In the genomic region with DNA sequence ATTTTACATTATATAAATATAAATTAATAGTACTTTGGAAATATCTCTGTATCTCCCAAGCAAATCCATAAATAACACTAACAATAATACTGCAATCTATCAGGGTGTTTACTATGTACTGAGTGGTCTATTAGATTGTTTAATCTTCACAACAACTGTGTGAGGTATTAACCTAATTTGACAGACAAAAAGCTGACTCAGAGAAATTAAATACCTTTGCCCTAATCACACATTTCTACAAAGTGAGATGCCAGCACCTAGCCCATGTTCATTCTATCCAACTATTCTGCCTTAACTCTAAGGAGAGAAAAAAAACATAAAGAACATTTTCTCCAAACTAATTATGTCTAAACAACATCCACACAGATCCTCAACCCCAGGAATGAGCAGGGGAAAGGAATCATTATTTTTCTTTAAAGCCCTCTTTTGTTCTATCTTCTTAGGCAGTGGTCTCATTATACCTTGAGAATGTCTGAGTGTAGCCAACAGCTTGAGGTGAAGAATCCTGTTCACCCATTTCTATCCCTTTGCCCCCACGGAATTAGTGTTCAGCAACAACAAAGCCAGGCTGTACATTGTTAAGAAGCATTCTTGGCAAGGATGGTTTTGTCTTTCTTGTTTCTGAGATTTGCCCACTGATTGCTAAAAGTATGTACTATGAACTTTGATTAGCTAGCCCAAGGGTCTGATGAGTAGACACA, we compare ENCODE assay signal across 2 cellular contexts.
TF ChIP-seq lines count a peak whose summit lies in the region.

No MANE protein-coding gene starts in this region.

TF ChIP-seq in A549, 52 proteins besides CTCF, POLR2A, EP300 and RAD21:
- TF ChIP-seq MAFK (IDR thresholded peaks at IDR 0.05; ENCODE audit: partially characterized antibody), result peak; percentile 60
- no peak for TF ChIP-seq ZSCAN20 (CRISPR knock-in tag; IDR thresholded peaks at IDR 0.05)

TF ChIP-seq in GM12878, 131 proteins besides CTCF, POLR2A, EP300 and RAD21:
- TF ChIP-seq IRF4 (IDR thresholded peaks at IDR 0.05; ENCODE audit: low read depth, low read length) (no peak), SIX5 (IDR thresholded peaks at IDR 0.05; ENCODE audit: low read depth, low read length, severe bottlenecking) (no peak), ZBED1 (IDR thresholded peaks at IDR 0.05; ENCODE audit: borderline replicate concordance) (no peak), TCF12 (IDR thresholded peaks at IDR 0.05; ENCODE audit: low read depth, low read length) (no peak), HDAC2 (IDR thresholded peaks at IDR 0.05) (no peak), ZNF24 (IDR thresholded peaks at IDR 0.05) (no peak), ZNF207 (IDR thresholded peaks at IDR 0.05; ENCODE audit: borderline replicate concordance) (no peak), SREBF2 (IDR thresholded peaks at IDR 0.05; ENCODE audit: low read length) (no peak), MYC (IDR thresholded peaks at IDR 0.05; ENCODE audit: insufficient read depth, insufficient read length, insufficient replicate concordance, low read length, severe bottlenecking) (no peak), SUZ12 (IDR thresholded peaks at IDR 0.05; ENCODE audit: unreplicated experiment) (no peak), CHD2 (IDR thresholded peaks at IDR 0.05; ENCODE audit: borderline replicate concordance, low read depth, low read length) (no peak), CHD4 (IDR thresholded peaks at IDR 0.05) (no peak), ASH2L (IDR thresholded peaks at IDR 0.05; ENCODE audit: borderline replicate concordance, low read depth) (no peak)
- TF ChIP-seq, protein P1, sequence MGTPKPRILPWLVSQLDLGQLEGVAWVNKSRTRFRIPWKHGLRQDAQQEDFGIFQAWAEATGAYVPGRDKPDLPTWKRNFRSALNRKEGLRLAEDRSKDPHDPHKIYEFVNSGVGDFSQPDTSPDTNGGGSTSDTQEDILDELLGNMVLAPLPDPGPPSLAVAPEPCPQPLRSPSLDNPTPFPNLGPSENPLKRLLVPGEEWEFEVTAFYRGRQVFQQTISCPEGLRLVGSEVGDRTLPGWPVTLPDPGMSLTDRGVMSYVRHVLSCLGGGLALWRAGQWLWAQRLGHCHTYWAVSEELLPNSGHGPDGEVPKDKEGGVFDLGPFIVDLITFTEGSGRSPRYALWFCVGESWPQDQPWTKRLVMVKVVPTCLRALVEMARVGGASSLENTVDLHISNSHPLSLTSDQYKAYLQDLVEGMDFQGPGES (IDR thresholded peaks at IDR 0.05), result no peak
- TF ChIP-seq, protein P2, sequence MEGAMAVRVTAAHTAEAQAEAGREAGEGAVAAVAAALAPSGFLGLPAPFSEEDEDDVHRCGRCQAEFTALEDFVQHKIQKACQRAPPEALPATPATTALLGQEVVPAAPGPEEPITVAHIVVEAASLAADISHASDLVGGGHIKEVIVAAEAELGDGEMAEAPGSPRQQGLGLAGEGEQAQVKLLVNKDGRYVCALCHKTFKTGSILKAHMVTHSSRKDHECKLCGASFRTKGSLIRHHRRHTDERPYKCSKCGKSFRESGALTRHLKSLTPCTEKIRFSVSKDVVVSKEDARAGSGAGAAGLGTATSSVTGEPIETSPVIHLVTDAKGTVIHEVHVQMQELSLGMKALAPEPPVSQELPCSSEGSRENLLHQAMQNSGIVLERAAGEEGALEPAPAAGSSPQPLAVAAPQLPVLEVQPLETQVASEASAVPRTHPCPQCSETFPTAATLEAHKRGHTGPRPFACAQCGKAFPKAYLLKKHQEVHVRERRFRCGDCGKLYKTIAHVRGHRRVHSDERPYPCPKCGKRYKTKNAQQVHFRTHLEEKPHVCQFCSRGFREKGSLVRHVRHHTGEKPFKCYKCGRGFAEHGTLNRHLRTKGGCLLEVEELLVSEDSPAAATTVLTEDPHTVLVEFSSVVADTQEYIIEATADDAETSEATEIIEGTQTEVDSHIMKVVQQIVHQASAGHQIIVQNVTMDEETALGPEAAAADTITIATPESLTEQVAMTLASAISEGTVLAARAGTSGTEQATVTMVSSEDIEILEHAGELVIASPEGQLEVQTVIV (IDR thresholded peaks at IDR 0.05; ENCODE audit: borderline replicate concordance, partially characterized antibody), result no peak
- TF ChIP-seq, protein P3, sequence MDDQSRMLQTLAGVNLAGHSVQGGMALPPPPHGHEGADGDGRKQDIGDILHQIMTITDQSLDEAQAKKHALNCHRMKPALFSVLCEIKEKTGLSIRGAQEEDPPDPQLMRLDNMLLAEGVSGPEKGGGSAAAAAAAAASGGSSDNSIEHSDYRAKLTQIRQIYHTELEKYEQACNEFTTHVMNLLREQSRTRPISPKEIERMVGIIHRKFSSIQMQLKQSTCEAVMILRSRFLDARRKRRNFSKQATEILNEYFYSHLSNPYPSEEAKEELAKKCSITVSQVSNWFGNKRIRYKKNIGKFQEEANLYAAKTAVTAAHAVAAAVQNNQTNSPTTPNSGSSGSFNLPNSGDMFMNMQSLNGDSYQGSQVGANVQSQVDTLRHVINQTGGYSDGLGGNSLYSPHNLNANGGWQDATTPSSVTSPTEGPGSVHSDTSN (IDR thresholded peaks at IDR 0.05; ENCODE audit: insufficient replicate concordance, low read depth, low read length), result no peak
- TF ChIP-seq, protein P4, sequence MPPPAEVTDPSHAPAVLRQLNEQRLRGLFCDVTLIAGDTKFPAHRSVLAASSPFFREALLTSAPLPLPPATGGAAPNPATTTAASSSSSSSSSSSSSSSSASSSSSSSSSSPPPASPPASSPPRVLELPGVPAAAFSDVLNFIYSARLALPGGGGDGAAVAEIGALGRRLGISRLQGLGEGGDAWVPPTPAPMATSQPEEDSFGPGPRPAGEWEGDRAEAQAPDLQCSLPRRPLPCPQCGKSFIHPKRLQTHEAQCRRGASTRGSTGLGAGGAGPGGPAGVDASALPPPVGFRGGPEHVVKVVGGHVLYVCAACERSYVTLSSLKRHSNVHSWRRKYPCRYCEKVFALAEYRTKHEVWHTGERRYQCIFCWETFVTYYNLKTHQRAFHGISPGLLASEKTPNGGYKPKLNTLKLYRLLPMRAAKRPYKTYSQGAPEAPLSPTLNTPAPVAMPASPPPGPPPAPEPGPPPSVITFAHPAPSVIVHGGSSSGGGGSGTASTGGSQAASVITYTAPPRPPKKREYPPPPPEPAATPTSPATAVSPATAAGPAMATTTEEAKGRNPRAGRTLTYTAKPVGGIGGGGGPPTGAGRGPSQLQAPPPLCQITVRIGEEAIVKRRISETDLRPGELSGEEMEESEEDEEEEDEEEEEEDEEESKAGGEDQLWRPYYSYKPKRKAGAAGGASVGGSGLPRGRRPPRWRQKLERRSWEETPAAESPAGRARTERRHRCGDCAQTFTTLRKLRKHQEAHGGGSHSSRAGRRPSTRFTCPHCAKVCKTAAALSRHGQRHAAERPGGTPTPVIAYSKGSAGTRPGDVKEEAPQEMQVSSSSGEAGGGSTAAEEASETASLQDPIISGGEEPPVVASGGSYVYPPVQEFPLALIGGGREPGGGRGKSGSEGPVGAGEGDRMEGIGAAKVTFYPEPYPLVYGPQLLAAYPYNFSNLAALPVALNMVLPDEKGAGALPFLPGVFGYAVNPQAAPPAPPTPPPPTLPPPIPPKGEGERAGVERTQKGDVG (CRISPR knock-in tag; IDR thresholded peaks at IDR 0.05), result no peak
- TF ChIP-seq, protein P5, sequence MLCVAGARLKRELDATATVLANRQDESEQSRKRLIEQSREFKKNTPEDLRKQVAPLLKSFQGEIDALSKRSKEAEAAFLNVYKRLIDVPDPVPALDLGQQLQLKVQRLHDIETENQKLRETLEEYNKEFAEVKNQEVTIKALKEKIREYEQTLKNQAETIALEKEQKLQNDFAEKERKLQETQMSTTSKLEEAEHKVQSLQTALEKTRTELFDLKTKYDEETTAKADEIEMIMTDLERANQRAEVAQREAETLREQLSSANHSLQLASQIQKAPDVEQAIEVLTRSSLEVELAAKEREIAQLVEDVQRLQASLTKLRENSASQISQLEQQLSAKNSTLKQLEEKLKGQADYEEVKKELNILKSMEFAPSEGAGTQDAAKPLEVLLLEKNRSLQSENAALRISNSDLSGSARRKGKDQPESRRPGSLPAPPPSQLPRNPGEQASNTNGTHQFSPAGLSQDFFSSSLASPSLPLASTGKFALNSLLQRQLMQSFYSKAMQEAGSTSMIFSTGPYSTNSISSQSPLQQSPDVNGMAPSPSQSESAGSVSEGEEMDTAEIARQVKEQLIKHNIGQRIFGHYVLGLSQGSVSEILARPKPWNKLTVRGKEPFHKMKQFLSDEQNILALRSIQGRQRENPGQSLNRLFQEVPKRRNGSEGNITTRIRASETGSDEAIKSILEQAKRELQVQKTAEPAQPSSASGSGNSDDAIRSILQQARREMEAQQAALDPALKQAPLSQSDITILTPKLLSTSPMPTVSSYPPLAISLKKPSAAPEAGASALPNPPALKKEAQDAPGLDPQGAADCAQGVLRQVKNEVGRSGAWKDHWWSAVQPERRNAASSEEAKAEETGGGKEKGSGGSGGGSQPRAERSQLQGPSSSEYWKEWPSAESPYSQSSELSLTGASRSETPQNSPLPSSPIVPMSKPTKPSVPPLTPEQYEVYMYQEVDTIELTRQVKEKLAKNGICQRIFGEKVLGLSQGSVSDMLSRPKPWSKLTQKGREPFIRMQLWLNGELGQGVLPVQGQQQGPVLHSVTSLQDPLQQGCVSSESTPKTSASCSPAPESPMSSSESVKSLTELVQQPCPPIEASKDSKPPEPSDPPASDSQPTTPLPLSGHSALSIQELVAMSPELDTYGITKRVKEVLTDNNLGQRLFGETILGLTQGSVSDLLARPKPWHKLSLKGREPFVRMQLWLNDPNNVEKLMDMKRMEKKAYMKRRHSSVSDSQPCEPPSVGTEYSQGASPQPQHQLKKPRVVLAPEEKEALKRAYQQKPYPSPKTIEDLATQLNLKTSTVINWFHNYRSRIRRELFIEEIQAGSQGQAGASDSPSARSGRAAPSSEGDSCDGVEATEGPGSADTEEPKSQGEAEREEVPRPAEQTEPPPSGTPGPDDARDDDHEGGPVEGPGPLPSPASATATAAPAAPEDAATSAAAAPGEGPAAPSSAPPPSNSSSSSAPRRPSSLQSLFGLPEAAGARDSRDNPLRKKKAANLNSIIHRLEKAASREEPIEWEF (IDR thresholded peaks at IDR 0.05; ENCODE audit: insufficient replicate concordance, low read depth, low read length), result no peak
- TF ChIP-seq, protein P6, sequence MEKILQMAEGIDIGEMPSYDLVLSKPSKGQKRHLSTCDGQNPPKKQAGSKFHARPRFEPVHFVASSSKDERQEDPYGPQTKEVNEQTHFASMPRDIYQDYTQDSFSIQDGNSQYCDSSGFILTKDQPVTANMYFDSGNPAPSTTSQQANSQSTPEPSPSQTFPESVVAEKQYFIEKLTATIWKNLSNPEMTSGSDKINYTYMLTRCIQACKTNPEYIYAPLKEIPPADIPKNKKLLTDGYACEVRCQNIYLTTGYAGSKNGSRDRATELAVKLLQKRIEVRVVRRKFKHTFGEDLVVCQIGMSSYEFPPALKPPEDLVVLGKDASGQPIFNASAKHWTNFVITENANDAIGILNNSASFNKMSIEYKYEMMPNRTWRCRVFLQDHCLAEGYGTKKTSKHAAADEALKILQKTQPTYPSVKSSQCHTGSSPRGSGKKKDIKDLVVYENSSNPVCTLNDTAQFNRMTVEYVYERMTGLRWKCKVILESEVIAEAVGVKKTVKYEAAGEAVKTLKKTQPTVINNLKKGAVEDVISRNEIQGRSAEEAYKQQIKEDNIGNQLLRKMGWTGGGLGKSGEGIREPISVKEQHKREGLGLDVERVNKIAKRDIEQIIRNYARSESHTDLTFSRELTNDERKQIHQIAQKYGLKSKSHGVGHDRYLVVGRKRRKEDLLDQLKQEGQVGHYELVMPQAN (conservative IDR thresholded peaks at IDR 0.05), result no peak
- TF ChIP-seq, protein P7, sequence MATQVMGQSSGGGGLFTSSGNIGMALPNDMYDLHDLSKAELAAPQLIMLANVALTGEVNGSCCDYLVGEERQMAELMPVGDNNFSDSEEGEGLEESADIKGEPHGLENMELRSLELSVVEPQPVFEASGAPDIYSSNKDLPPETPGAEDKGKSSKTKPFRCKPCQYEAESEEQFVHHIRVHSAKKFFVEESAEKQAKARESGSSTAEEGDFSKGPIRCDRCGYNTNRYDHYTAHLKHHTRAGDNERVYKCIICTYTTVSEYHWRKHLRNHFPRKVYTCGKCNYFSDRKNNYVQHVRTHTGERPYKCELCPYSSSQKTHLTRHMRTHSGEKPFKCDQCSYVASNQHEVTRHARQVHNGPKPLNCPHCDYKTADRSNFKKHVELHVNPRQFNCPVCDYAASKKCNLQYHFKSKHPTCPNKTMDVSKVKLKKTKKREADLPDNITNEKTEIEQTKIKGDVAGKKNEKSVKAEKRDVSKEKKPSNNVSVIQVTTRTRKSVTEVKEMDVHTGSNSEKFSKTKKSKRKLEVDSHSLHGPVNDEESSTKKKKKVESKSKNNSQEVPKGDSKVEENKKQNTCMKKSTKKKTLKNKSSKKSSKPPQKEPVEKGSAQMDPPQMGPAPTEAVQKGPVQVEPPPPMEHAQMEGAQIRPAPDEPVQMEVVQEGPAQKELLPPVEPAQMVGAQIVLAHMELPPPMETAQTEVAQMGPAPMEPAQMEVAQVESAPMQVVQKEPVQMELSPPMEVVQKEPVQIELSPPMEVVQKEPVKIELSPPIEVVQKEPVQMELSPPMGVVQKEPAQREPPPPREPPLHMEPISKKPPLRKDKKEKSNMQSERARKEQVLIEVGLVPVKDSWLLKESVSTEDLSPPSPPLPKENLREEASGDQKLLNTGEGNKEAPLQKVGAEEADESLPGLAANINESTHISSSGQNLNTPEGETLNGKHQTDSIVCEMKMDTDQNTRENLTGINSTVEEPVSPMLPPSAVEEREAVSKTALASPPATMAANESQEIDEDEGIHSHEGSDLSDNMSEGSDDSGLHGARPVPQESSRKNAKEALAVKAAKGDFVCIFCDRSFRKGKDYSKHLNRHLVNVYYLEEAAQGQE (IDR thresholded peaks at IDR 0.05; ENCODE audit: low read depth, low read length), result no peak
